Comparison of ENCODE assay signal across 1 cellular context in genomic region chr19:35000647-35001501, GRCh38.
TF ChIP-seq lines count a peak whose summit lies in the region.

No MANE protein-coding gene starts in this region.

TF ChIP-seq in HEK293, 187 proteins besides CTCF, POLR2A, EP300 and RAD21 (continued from another document):
- TF ChIP-seq REST (tag by site-specific recombination; IDR thresholded peaks at IDR 0.05) = 0 out of 2 replicates have a peak, but pooled peaks have one; percentile 26
- no peak for TF ChIP-seq ZNF138 (tag by site-specific recombination; IDR thresholded peaks at IDR 0.05; ENCODE audit: borderline replicate concordance)
- no peak for TF ChIP-seq TRIM28 (IDR thresholded peaks at IDR 0.05; ENCODE audit: borderline replicate concordance, low read length)
- no peak for TF ChIP-seq ELK4 (IDR thresholded peaks at IDR 0.05; ENCODE audit: borderline replicate concordance, low read depth, low read length)
- no peak for TF ChIP-seq ZNF837 (tag by site-specific recombination; IDR thresholded peaks at IDR 0.05)
- no peak for TF ChIP-seq ZNF48 (tag by site-specific recombination; IDR thresholded peaks at IDR 0.05)
- peak; percentile 71 for TF ChIP-seq ZBTB48 (tag by site-specific recombination; IDR thresholded peaks at IDR 0.05)
- no peak for TF ChIP-seq OSR2 (tag by site-specific recombination; IDR thresholded peaks at IDR 0.05)
- peak; percentile 70; the same call in 1 of the 2 replicates for TF ChIP-seq KLF8 (tag by site-specific recombination; IDR thresholded peaks at IDR 0.05)
- TF ChIP-seq ZNF2 (tag by site-specific recombination; IDR thresholded peaks at IDR 0.05) = peak; percentile 87; the same call in 1 of the 2 replicates
- peak; percentile 85 for TF ChIP-seq ZBTB20 (tag by site-specific recombination; IDR thresholded peaks at IDR 0.05)
- TF ChIP-seq, protein P1, sequence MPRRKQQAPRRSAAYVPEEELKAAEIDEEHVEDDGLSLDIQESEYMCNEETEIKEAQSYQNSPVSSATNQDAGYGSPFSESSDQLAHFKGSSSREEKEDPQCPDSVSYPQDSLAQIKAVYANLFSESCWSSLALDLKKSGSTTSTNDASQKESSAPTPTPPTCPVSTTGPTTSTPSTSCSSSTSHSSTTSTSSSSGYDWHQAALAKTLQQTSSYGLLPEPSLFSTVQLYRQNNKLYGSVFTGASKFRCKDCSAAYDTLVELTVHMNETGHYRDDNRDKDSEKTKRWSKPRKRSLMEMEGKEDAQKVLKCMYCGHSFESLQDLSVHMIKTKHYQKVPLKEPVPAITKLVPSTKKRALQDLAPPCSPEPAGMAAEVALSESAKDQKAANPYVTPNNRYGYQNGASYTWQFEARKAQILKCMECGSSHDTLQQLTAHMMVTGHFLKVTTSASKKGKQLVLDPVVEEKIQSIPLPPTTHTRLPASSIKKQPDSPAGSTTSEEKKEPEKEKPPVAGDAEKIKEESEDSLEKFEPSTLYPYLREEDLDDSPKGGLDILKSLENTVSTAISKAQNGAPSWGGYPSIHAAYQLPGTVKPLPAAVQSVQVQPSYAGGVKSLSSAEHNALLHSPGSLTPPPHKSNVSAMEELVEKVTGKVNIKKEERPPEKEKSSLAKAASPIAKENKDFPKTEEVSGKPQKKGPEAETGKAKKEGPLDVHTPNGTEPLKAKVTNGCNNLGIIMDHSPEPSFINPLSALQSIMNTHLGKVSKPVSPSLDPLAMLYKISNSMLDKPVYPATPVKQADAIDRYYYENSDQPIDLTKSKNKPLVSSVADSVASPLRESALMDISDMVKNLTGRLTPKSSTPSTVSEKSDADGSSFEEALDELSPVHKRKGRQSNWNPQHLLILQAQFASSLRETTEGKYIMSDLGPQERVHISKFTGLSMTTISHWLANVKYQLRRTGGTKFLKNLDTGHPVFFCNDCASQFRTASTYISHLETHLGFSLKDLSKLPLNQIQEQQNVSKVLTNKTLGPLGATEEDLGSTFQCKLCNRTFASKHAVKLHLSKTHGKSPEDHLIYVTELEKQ (tag by site-specific recombination; IDR thresholded peaks at IDR 0.05; ENCODE audit: borderline replicate concordance) = no peak
- TF ChIP-seq IKZF3 (tag by site-specific recombination; IDR thresholded peaks at IDR 0.05) = no peak
- 0 out of 2 replicates have a peak, but pooled peaks have one; percentile 46 for TF ChIP-seq ZNF600 (tag by site-specific recombination; IDR thresholded peaks at IDR 0.05)
